In genomic region chr5:113463032-113463431, GRCh38 we compare ENCODE assay signal across 1 cellular context.
TF ChIP-seq lines count a peak whose summit lies in the region.

No MANE protein-coding gene starts in this region.

TF ChIP-seq in HCT116, 20 proteins besides CTCF, POLR2A, EP300 and RAD21 (continued from another document):
- no peak for TF ChIP-seq SP1 (IDR thresholded peaks at IDR 0.05; ENCODE audit: low read depth)
- TF ChIP-seq REST (IDR thresholded peaks at IDR 0.05; ENCODE audit: low read depth): no peak
- TF ChIP-seq SIN3A (IDR thresholded peaks at IDR 0.05; ENCODE audit: low read depth): no peak
- TF ChIP-seq ZFX (IDR thresholded peaks at IDR 0.05): no peak
- TF ChIP-seq YY1 (IDR thresholded peaks at IDR 0.05; ENCODE audit: extremely low read depth, insufficient replicate concordance, low read depth, low read length): no peak
- TF ChIP-seq ATF3 (IDR thresholded peaks at IDR 0.05): no peak
- TF ChIP-seq ELF1 (IDR thresholded peaks at IDR 0.05; ENCODE audit: borderline replicate concordance, low read depth): no peak
- no peak for TF ChIP-seq EGR1 (IDR thresholded peaks at IDR 0.05; ENCODE audit: low read depth)
TF ChIP-seq in HCT116: peak in this region for 0.
